Comparison of ENCODE assay signal across 8 cellular contexts in genomic region chr2:153163055-153163454, GRCh38.
A peak's percentile ranks its signal among the peaks of the same experiment; 100 is the strongest.
DNase-seq lines count a peak whose midpoint lies in the region; ATAC-seq, FAIRE-seq and TF ChIP-seq lines count a peak whose summit lies in the region.

No MANE protein-coding gene starts in this region.

- H3K36me3 ChIP-seq in KMS-11 (ENCODE audit: insufficient read depth): no peaks in the 10 kb centered on the region
- H3K36me3 ChIP-seq in upper lobe of left lung: no peaks in the 10 kb centered on the region
- H3K36me3 ChIP-seq in ascending aorta: no peaks in the 10 kb centered on the region

- no peak overlapping the region for H3K4me3 ChIP-seq in KMS-11 (IDR thresholded peaks at IDR 0.05; ENCODE audit: insufficient read depth, low read depth, low read length)
- H3K4me3 ChIP-seq in upper lobe of left lung: no peak overlapping the region
- no peak overlapping the region for H3K4me3 ChIP-seq in ascending aorta

- no peaks in the 10 kb centered on the region for H3K27me3 ChIP-seq in KMS-11 (ENCODE audit: insufficient read depth, low read depth)
- H3K27me3 ChIP-seq in upper lobe of left lung: no peaks in the 10 kb centered on the region
- no peaks in the 10 kb centered on the region for H3K27me3 ChIP-seq in ascending aorta

- TF ChIP-seq EP300 in upper lobe of left lung (IDR thresholded peaks at IDR 0.05): no peak

- H3K9ac ChIP-seq in KMS-11: no peak overlapping the region

- H3K27ac ChIP-seq in KMS-11 (no peak overlapping the region), upper lobe of left lung (no peak overlapping the region), ascending aorta (no peak overlapping the region)

- no peak for TF ChIP-seq POLR2A in GM12891 (IDR thresholded peaks at IDR 0.05; ENCODE audit: low read depth, low read length)
- no peak for TF ChIP-seq POLR2A in upper lobe of left lung (IDR thresholded peaks at IDR 0.05)

- no peaks in the 10 kb centered on the region for H3K79me2 ChIP-seq in KMS-11 (ENCODE audit: insufficient read depth, low read depth)

- H3K4me1 ChIP-seq in KMS-11 (ENCODE audit: low read depth, poor library complexity, severe bottlenecking) (peaks cover 27% of the 10 kb centered on the region), upper lobe of left lung (no peaks in the 10 kb centered on the region), ascending aorta (no peaks in the 10 kb centered on the region)

- no peak overlapping the region for H2AFZ ChIP-seq in KMS-11 (ENCODE audit: low read depth)

- no peak for FAIRE-seq in GM12891 (lab: Jason Lieb, UNC)

- TF ChIP-seq CTCF in KMS-11 (conservative IDR thresholded peaks at IDR 0.05; ENCODE audit: low read depth, low read length) (peak; percentile 93), upper lobe of left lung (IDR thresholded peaks at IDR 0.05) (peak in 3 of 6 experiments; percentile 25 to 46 (median 31)), ascending aorta (IDR thresholded peaks at IDR 0.05) (no peak)

- ATAC-seq in upper lobe of left lung (ENCODE audit: low FRiP score in 2 of 2) (no peak), GM19023 (IDR thresholded peaks at IDR 0.05; ENCODE audit: unreplicated experiment) (no peak)

- DNase-seq in GM12891 (ENCODE audit: insufficient read length, low spot score) (peak; percentile 2), SK-N-DZ (ENCODE audit: low spot score) (peak; percentile 70), islet precursor cell (peak; percentile 56), upper lobe of left lung (no peak), ascending aorta (ENCODE audit: low spot score in 2 of 2) (no peak), UCSD-AML1 (lab: John Stamatoyannopoulos, UW; ENCODE audit: unreplicated experiment) (no peak)

- no peaks in the 10 kb centered on the region for H4K20me1 ChIP-seq in KMS-11 (ENCODE audit: insufficient read depth)

- WGBS in upper lobe of left lung, 2 donors: 75 to 80% methylated on average over 2 of the region's 2 CpGs

- H3K4me2 ChIP-seq in KMS-11: no peak overlapping the region; the same call in 1 of the 2 replicates

- H3K9me3 ChIP-seq in upper lobe of left lung (no peaks in the 10 kb centered on the region), ascending aorta (no peaks in the 10 kb centered on the region)

- intact Hi-C loops in ascending aorta (cut with DNase I): no loop called here

TF ChIP-seq in GM12891, 5 proteins besides CTCF, POLR2A, EP300 and RAD21:
- TF ChIP-seq PAX5 (IDR thresholded peaks at IDR 0.05; ENCODE audit: insufficient read depth, low read length, severe bottlenecking) (no peak), POLR2AphosphoS5 (IDR thresholded peaks at IDR 0.05; ENCODE audit: low read depth, low read length) (no peak), TAF1 (IDR thresholded peaks at IDR 0.05; ENCODE audit: low read depth, low read length) (no peak), SPI1 (IDR thresholded peaks at IDR 0.05; ENCODE audit: low read depth, low read length) (no peak), POU2F2 (IDR thresholded peaks at IDR 0.05; ENCODE audit: low read depth, low read length) (no peak)

Comparison
In these comparisons a context has a peak if more than half of its experiments do, and no peak if none do; other contexts are left out.
1. DNase-seq: peak in GM12891 (single experiment), SK-N-DZ (single experiment) and islet precursor cell (single experiment); none in upper lobe of left lung (0 of 2), ascending aorta (0 of 2) and UCSD-AML1 (single experiment).